20 cellular contexts compared by ENCODE assay signal in the genomic region with DNA sequence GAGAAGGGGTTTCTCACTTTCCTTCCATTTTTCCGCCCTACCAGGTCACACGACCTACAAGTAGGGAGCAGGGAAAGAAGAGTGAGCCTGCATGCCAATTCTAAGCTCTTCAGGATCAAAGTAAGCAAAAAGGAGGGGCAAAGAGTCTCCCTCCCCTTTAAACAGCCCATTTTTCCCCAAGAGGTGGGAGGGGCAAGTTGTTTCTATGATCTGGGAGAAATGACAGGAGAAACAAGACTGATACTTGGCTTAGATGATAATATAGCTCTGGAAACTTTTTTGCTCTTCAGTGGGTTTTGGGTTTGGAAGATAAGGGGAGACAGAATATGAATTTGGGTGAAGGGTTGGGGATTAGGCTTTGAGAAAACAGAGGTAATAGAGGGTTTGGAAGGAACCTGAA. TPM values are rescaled to one million over a fixed set of nuclear protein-coding genes. Genes with fewer than 3 reads are reported as not detected.
DNase-seq lines count a peak whose midpoint lies in the region; ATAC-seq and TF ChIP-seq lines count a peak whose summit lies in the region.
"Had no signal": no experiment of that assay in that cellular context is flagged by ENCODE, and none has a peak within 500 bp of the region (broad histone marks: within the 10 kb centered on the region; RNA-seq: fewer than 3 reads in every experiment).

No MANE protein-coding gene starts in this region.

- H3T11ph ChIP-seq in H9 (ENCODE audit: low read length), result no peak overlapping the region

- H2BK120ac ChIP-seq in H9 (ENCODE audit: low read depth, low read length, poor library complexity, severe bottlenecking), result no peak overlapping the region

- H3K9ac ChIP-seq in H9 (ENCODE audit: extremely low read depth, insufficient read length, low read length), result no peak overlapping the region
- H3K9ac ChIP-seq: parathyroid adenoma had no signal

- H3K9me3 Mint-ChIP-seq in CD4-positive, alpha-beta memory T cell, result no peaks in the 10 kb centered on the region
- H3K9me3 Mint-ChIP-seq in H9, result no peaks in the 10 kb centered on the region; a peak in 1 of 5 replicates
- H3K9me3 Mint-ChIP-seq: activated naive CD8-positive, alpha-beta T cell treated with anti-CD3 and anti-CD28 coated beads, Interleukin-2, amount 10 ng/mL, durations not matched to agents 7 days and 5 days had no signal

- intact Hi-C loops in CD4-positive, alpha-beta memory T cell (cut with micrococcal nuclease), result no loop called here
- intact Hi-C loops in psoas muscle (cut with DNase I), result no loop called here

- H2BK12ac ChIP-seq in H9 (ENCODE audit: insufficient read length, low read depth, low read length), result no peak overlapping the region

- POLR2A ChIA-PET in CD4-positive, alpha-beta memory T cell (lab: Charles Lee; ENCODE audit: partially characterized antibody), result interaction anchor here (1.2 to 1.5 kb wide), 3 partner anchors 9 to 150 kb away, joined by 3 read pairs; no protein-coding TSS in a partner anchor

- H3K4me1 Mint-ChIP-seq in CD4-positive, alpha-beta memory T cell, result peaks cover 20 to 47% (median 34%) of the 10 kb centered on the region in 4 donors
- peaks cover 37 to 40% of the 10 kb centered on the region in 2 experiments for H3K4me1 Mint-ChIP-seq in H9

- no peak overlapping the region for H3K4ac ChIP-seq in H9 (ENCODE audit: low read depth, low read length)

- no peak overlapping the region for H3K27ac ChIP-seq in CD4-positive, alpha-beta memory T cell (ENCODE audit: low read depth, low read length)
- no peak overlapping the region for H3K27ac ChIP-seq in H9 (ENCODE audit: insufficient read length, low read depth, low read length)
- H3K27ac ChIP-seq in gastroesophageal sphincter, result peak overlapping the region in 3 of 4 donors; percentile 96 to 99 (median 99)
- H3K27ac ChIP-seq in psoas muscle, result peak overlapping the region; percentile 4
- H3K27ac ChIP-seq: parathyroid adenoma, Peyer's patch had no signal

- H3K36me3 ChIP-seq in CD4-positive, alpha-beta memory T cell (ENCODE audit: insufficient read depth, low read length), result no peaks in the 10 kb centered on the region
- H3K36me3 ChIP-seq in gastroesophageal sphincter (peaks cover 0 to 38% of the 10 kb centered on the region in 2 donors), psoas muscle (ENCODE audit: insufficient read depth in 1 of 2, low read depth in 1 of 2) (peaks cover 0 to 10% of the 10 kb centered on the region in 2 donors)
- H3K36me3 ChIP-seq: MG63 had no signal

- no peak for DNase-seq in CD4-positive, alpha-beta memory T cell
- DNase-seq in H9 (no peak), psoas muscle (no peak), DMS153 (lab: John Stamatoyannopoulos, UW) (no peak), NAMALWA (ENCODE audit: low spot score) (no peak)
- DNase-seq: activated naive CD8-positive, alpha-beta T cell treated with anti-CD3 and anti-CD28 coated beads, Interleukin-2, amount 10 ng/mL, durations not matched to agents 7 days and 5 days; cerebellar nuclear complex; effector CD8-positive, alpha-beta T cell; esophagus squamous epithelium; GF-D8; kidney glomerular epithelial cell; MG63; NCI-H146; NCI-H2171; NCI-H524 treated with DMSO at 0.1 percent for 48 hours; Peyer's patch had no signal

- H3K14ac ChIP-seq in H9 (ENCODE audit: insufficient read depth, low read length), result no peak overlapping the region

- no peak overlapping the region for H4K91ac ChIP-seq in H9 (ENCODE audit: insufficient read length, low read depth, low read length)

- peaks cover 13 to 25% of the 10 kb centered on the region in 2 donors for H3K36me3 Mint-ChIP-seq in CD4-positive, alpha-beta memory T cell
- H3K36me3 Mint-ChIP-seq in H9 (ENCODE audit: insufficient read depth in 1 of 3, low read depth in 3 of 3), result peaks cover 9 to 38% (median 29%) of the 10 kb centered on the region in 3 experiments

- no peak overlapping the region for H3K4me3 ChIP-seq in CD4-positive, alpha-beta memory T cell (ENCODE audit: low read length in 2 of 2)
- no peak overlapping the region for H3K4me3 ChIP-seq in gastroesophageal sphincter
- H3K4me3 ChIP-seq in psoas muscle, result peak overlapping the region; percentile 63
- H3K4me3 ChIP-seq: MG63, Peyer's patch had no signal

- H3K9me3 ChIP-seq in CD4-positive, alpha-beta memory T cell (ENCODE audit: control insufficient read depth in 1 of 2, low read length in 2 of 2), result no peaks in the 10 kb centered on the region
- H3K9me3 ChIP-seq in H9 (ENCODE audit: control insufficient read depth, low read depth, low read length) (no peaks in the 10 kb centered on the region), gastroesophageal sphincter (no peaks in the 10 kb centered on the region), psoas muscle (no peaks in the 10 kb centered on the region)
- H3K9me3 ChIP-seq: esophagus squamous epithelium, MG63, Peyer's patch had no signal

- no peak for TF ChIP-seq POLR2A in gastroesophageal sphincter (IDR thresholded peaks at IDR 0.05)

- H3K18ac ChIP-seq in H9 (ENCODE audit: insufficient read length, low read depth, low read length), result no peak overlapping the region

- H3K79me1 ChIP-seq in H9 (ENCODE audit: insufficient read depth, low read depth, low read length, poor library complexity, severe bottlenecking), result no peaks in the 10 kb centered on the region

- H3K79me2 ChIP-seq in H9 (ENCODE audit: insufficient read depth, low read length), result no peaks in the 10 kb centered on the region
- H3K79me2 ChIP-seq: parathyroid adenoma had no signal

- no peak for TF ChIP-seq EP300 in gastroesophageal sphincter (IDR thresholded peaks at IDR 0.05)

- peaks cover 2 to 3% of the 10 kb centered on the region in 2 donors for H3K27me3 Mint-ChIP-seq in CD4-positive, alpha-beta memory T cell
- H3K27me3 Mint-ChIP-seq in H9 (ENCODE audit: low read depth), result peaks cover 7% of the 10 kb centered on the region

- H4K20me1 ChIP-seq in H9 (ENCODE audit: control insufficient read depth, insufficient read depth, insufficient read length), result no peaks in the 10 kb centered on the region

- CTCF ChIA-PET in CD4-positive, alpha-beta memory T cell (lab: Charles Lee; ENCODE audit: partially characterized antibody), result interaction anchor here (1.5 to 2.1 kb wide), 3 partner anchors 14 to 25 kb away, joined by 3 to 8 read pairs (median 7); no protein-coding TSS in a partner anchor

- no peak overlapping the region for H2AK5ac ChIP-seq in H9 (ENCODE audit: insufficient read length, low read length)

- H4K8ac ChIP-seq in H9 (replicated peaks; ENCODE audit: insufficient read length, low read depth, low read length), result no peak overlapping the region

- H2BK20ac ChIP-seq in H9 (ENCODE audit: low read depth, low read length, poor library complexity, severe bottlenecking), result no peak overlapping the region

- WGBS in H9 (ENCODE audit: extremely low coverage, insufficient read length, low lambda C conversion rate), result no CpG with 5 or more reads among the region's 2 CpGs
- 63% methylated on average over 2 of the region's 2 CpGs; no CpG with 5 or more reads in 1 of the 2 donors for WGBS in gastroesophageal sphincter (ENCODE audit: low coverage in 1 of 2), 2 donors
- WGBS in psoas muscle, 3 donors, result 45 to 79% (median 73%) methylated on average over 2 of the region's 2 CpGs

- H3K23me2 ChIP-seq in H9 (ENCODE audit: insufficient read length, low read depth, low read length, poor library complexity, severe bottlenecking), result peaks cover 34% of the 10 kb centered on the region

- no peak for ATAC-seq in gastroesophageal sphincter
- no peak for ATAC-seq in psoas muscle
- ATAC-seq in HG03280 (IDR thresholded peaks at IDR 0.05; ENCODE audit: unreplicated experiment), result no peak

- H3K27ac Mint-ChIP-seq in CD4-positive, alpha-beta memory T cell, result peak overlapping the region in 3 of 7 donors; percentile 12 to 52 (median 35)
- H3K27ac Mint-ChIP-seq in H9, result no peak overlapping the region
- H3K27ac Mint-ChIP-seq: activated naive CD8-positive, alpha-beta T cell treated with anti-CD3 and anti-CD28 coated beads, Interleukin-2, amount 10 ng/mL, durations not matched to agents 7 days and 5 days had no signal

- no peak overlapping the region for H3K23ac ChIP-seq in H9 (ENCODE audit: insufficient read length, low read depth, low read length)

- H3K56ac ChIP-seq in H9 (ENCODE audit: insufficient read length, low read depth, low read length), result no peak overlapping the region

- no peak overlapping the region for H2BK15ac ChIP-seq in H9 (ENCODE audit: low read depth, low read length)

- H3K4me1 ChIP-seq in CD4-positive, alpha-beta memory T cell (ENCODE audit: insufficient read depth, low read length), result peaks cover 39% of the 10 kb centered on the region
- peaks cover 3% of the 10 kb centered on the region for H3K4me1 ChIP-seq in H9 (ENCODE audit: insufficient read depth, low read length)
- H3K4me1 ChIP-seq in gastroesophageal sphincter, result peaks cover 0 to 82% (median 21%) of the 10 kb centered on the region in 3 donors
- peaks cover 5% of the 10 kb centered on the region for H3K4me1 ChIP-seq in psoas muscle

- peak overlapping the region in 7 of 8 donors; percentile 7 to 90 (median 87) for H3K4me3 Mint-ChIP-seq in CD4-positive, alpha-beta memory T cell
- peak overlapping the region; percentile 31 to 90; a peak in 2 of 5 replicates for H3K4me3 Mint-ChIP-seq in H9

- no peak overlapping the region for H2AFZ ChIP-seq in H9 (ENCODE audit: low read length)
- H2AFZ ChIP-seq: parathyroid adenoma had no signal

- TF ChIP-seq CTCF in H9 (conservative IDR thresholded peaks at IDR 0.05) (no peak), gastroesophageal sphincter (IDR thresholded peaks at IDR 0.05) (no peak), psoas muscle (IDR thresholded peaks at IDR 0.05) (no peak)

- no peak overlapping the region for H2BK5ac ChIP-seq in H9 (ENCODE audit: insufficient read length, low read length)

- H4K5ac ChIP-seq in H9 (ENCODE audit: insufficient read length, low read depth, low read length), result no peak overlapping the region

- H3K27me3 ChIP-seq in CD4-positive, alpha-beta memory T cell (ENCODE audit: insufficient read depth, low read length), result no peaks in the 10 kb centered on the region
- no peaks in the 10 kb centered on the region for H3K27me3 ChIP-seq in H9 (ENCODE audit: insufficient read depth, low read length)
- H3K27me3 ChIP-seq in gastroesophageal sphincter, result peaks cover 5% of the 10 kb centered on the region
- H3K27me3 ChIP-seq in psoas muscle (ENCODE audit: insufficient read depth in 3 of 3, low read length in 2 of 3), result peaks cover 0 to 53% (median 23%) of the 10 kb centered on the region in 3 donors
- H3K27me3 ChIP-seq: MG63, Peyer's patch had no signal

- H3K4me2 ChIP-seq in H9 (ENCODE audit: insufficient read depth, insufficient read length, low read length), result no peak overlapping the region

RNA-seq across cellular contexts. Expression of gene DTX3, which starts 1.8 kb away (rescaled TPM):
- total RNA-seq in CD4-positive, alpha-beta memory T cell, result 10 to 100 TPM; 33.8 to 37.1 TPM
- 1 to 10 TPM; 4.2 to 6.2 TPM for polyA plus RNA-seq in CD4-positive, alpha-beta memory T cell
- 65.2 and 67.5 TPM in 2 replicates for total RNA-seq in H9 (2021)
- total RNA-seq in gastroesophageal sphincter, result 10 to 100 TPM; 34.6 to 70.2 (median 53.2) TPM
- total RNA-seq in psoas muscle, result 1 to 10 TPM; 3.5 to 9.1 (median 4.2) TPM
- 1 to 10 TPM; 4.4 to 5.2 (median 4.5) TPM for polyA plus RNA-seq in psoas muscle

RNA-seq across cellular contexts. Expression of gene ARHGEF25, which starts 4.8 kb away (rescaled TPM):
- under 1 TPM; 0.47 to 0.67 TPM for total RNA-seq in CD4-positive, alpha-beta memory T cell
- polyA plus RNA-seq in CD4-positive, alpha-beta memory T cell, result not detected
- total RNA-seq in H9 (2021) (22.6 and 24.4 TPM in 2 replicates), gastroesophageal sphincter (100 to 1,000 TPM; 116 to 140 (median 128) TPM), psoas muscle (1 to 10 TPM; 2.9 to 9.2 (median 3.5) TPM)
- 1 to 10 TPM; 3.2 to 4.5 (median 4.2) TPM for polyA plus RNA-seq in psoas muscle

RNA-seq across cellular contexts. Expression of gene PIP4K2C, which starts 15.4 kb away (rescaled TPM):
- 10 to 100 TPM; 32.4 to 36.0 TPM for total RNA-seq in CD4-positive, alpha-beta memory T cell
- polyA plus RNA-seq in CD4-positive, alpha-beta memory T cell, result 10 to 100 TPM; 30.4 to 45.0 TPM
- total RNA-seq in H9 (2021) (37.1 and 40.7 TPM in 2 replicates), gastroesophageal sphincter (10 to 100 TPM; 21.7 to 38.7 (median 33.1) TPM), psoas muscle (10 to 100 TPM in 2 of 4 donors, 1 to 10 TPM in 2; 8.1 to 13.3 (median 9.9) TPM)
- polyA plus RNA-seq in psoas muscle, result 10 to 100 TPM in 2 of 3 donors, 1 to 10 TPM in 1; 7.7 to 16.4 (median 16.0) TPM

RNA-seq across cellular contexts. Expression of gene B4GALNT1, which starts 26.6 kb away (rescaled TPM):
- total RNA-seq in CD4-positive, alpha-beta memory T cell, result not detected
- not detected for polyA plus RNA-seq in CD4-positive, alpha-beta memory T cell
- total RNA-seq in H9 (2021), result 2.3 and 2.6 TPM in 2 replicates
- 10 to 100 TPM in 1 of 4 donors, 1 to 10 TPM in 3; 2.3 to 10.1 (median 5.0) TPM for total RNA-seq in gastroesophageal sphincter
- 10 to 100 TPM in 3 of 4 donors, 1 to 10 TPM in 1; 9.1 to 26.6 (median 12.1) TPM for total RNA-seq in psoas muscle
- 10 to 100 TPM in 1 of 3 donors, 1 to 10 TPM in 2; 8.2 to 46.7 (median 8.8) TPM for polyA plus RNA-seq in psoas muscle

RNA-seq across cellular contexts. Expression of gene KIF5A, which starts 56.6 kb away (rescaled TPM):
- under 1 TPM; 0.96 to 1.00 TPM for total RNA-seq in CD4-positive, alpha-beta memory T cell
- polyA plus RNA-seq in CD4-positive, alpha-beta memory T cell, result not detected
- total RNA-seq in H9 (2021) (17.7 and 18.5 TPM in 2 replicates), gastroesophageal sphincter (1 to 10 TPM in 3 of 4 donors, under 1 TPM in 1; 0.89 to 4.7 (median 1.6) TPM), psoas muscle (under 1 TPM in 3 of 4 donors, not detected in 1; 0.04 to 0.21 (median 0.14) TPM)
- under 1 TPM; 0.01 to 0.18 (median 0.04) TPM for polyA plus RNA-seq in psoas muscle
- total RNA-seq: myocyte had no signal

Comparison
In these comparisons a context has a peak if more than half of its experiments do, and no peak if none do; other contexts are left out.
1. H3K27ac ChIP-seq: peak in gastroesophageal sphincter (3 of 4) and psoas muscle (single experiment); none in CD4-positive, alpha-beta memory T cell (single experiment) and H9 (single experiment).